Comparison of ENCODE assay signal across 29 cellular contexts in genomic region chr6:159464827-159465226, GRCh38.
"Had no signal": no experiment of that assay in that cellular context is flagged by ENCODE, and none has a peak within 500 bp of the region (broad histone marks: within the 10 kb centered on the region; RNA-seq: fewer than 3 reads in every experiment).

No MANE protein-coding gene starts in this region.

- FAIRE-seq: endometrium, kidney had no signal

- H3K4me1 ChIP-seq: esophagus squamous epithelium, foreskin keratinocyte, heart left ventricle, neural progenitor cell, prostate gland, right atrium auricular region, suprapubic skin, vagina had no signal

- H3K79me2 ChIP-seq: hepatocyte had no signal

- H3K27ac ChIP-seq: coronary artery, esophagus squamous epithelium, foreskin keratinocyte, heart left ventricle, hepatocyte, neural progenitor cell, prostate gland, right atrium auricular region, suprapubic skin, thyroid gland, vagina had no signal

- H3K27me3 ChIP-seq: esophagus squamous epithelium, foreskin keratinocyte, gastroesophageal sphincter, heart left ventricle, hepatocyte, neural progenitor cell, right atrium auricular region, suprapubic skin, thyroid gland, vagina had no signal

- H3K36me3 ChIP-seq: esophagus squamous epithelium, gastroesophageal sphincter, heart left ventricle, neural progenitor cell, prostate gland, right atrium auricular region, suprapubic skin, thyroid gland, vagina had no signal

- H3K9ac ChIP-seq: neural progenitor cell had no signal

- H3K4me3 ChIP-seq: coronary artery, esophagus squamous epithelium, gastroesophageal sphincter, heart left ventricle, hepatocyte, lung, neural progenitor cell, prostate gland, right atrium auricular region, smooth muscle cell, suprapubic skin, thyroid gland, vagina had no signal

- H2AFZ ChIP-seq: hepatocyte, neural progenitor cell had no signal

- H3K4me2 ChIP-seq: hepatocyte, neural progenitor cell, smooth muscle cell had no signal

- ATAC-seq: effector memory CD8-positive, alpha-beta T cell; foreskin keratinocyte; gastroesophageal sphincter; left lobe of liver; naive thymus-derived CD4-positive, alpha-beta T cell; sciatic nerve; stimulated activated naive CD8-positive, alpha-beta T cell treated with anti-CD3 and anti-CD28 coated beads, Interleukin-15, amount 100 ng/mL, for 72 hours had no signal

- DNase-seq: dermis blood vessel endothelial cell; effector memory CD8-positive, alpha-beta T cell; erythroblast; esophagus squamous epithelium; foreskin keratinocyte; heart left ventricle; kidney; naive thymus-derived CD4-positive, alpha-beta T cell; stimulated activated CD4-positive, alpha-beta T cell treated with anti-CD3 and anti-CD28 coated beads, Interleukin-12 subunit alpha, Interleukin-12 subunit beta, amount 100 ng/mL, for 4 hours; stimulated activated CD4-positive, alpha-beta T cell treated with anti-CD3 and anti-CD28 coated beads, Interleukin-1b, Interleukin-23, amount 100 ng/mL, for 48 hours; stimulated activated CD4-positive, alpha-beta T cell treated with anti-CD3 and anti-CD28 coated beads, Interleukin-4, amount 100 ng/mL, for 1 hour; stimulated activated CD8-positive, alpha-beta memory T cell treated with anti-CD3 and anti-CD28 coated beads, Interleukin-4, amount 100 ng/mL, for 48 hours; stimulated activated naive CD4-positive, alpha-beta T cell; stimulated activated naive CD8-positive, alpha-beta T cell treated with anti-CD3 and anti-CD28 coated beads, Interleukin-15, amount 100 ng/mL, for 72 hours; thyroid gland; trophoblast cell had no signal

- H3K9me3 ChIP-seq: esophagus squamous epithelium, gastroesophageal sphincter, heart left ventricle, prostate gland, right atrium auricular region, suprapubic skin, thyroid gland, vagina had no signal
